8 cellular contexts compared by ENCODE assay signal in genomic region chrX:15903186-15903681, GRCh38. TPM values are rescaled to one million over a fixed set of nuclear protein-coding genes. Genes with fewer than 3 reads are reported as not detected.
DNase-seq lines count a peak whose midpoint lies in the region; ATAC-seq and TF ChIP-seq lines count a peak whose summit lies in the region.

No MANE protein-coding gene starts in this region.

- no peaks in the 10 kb centered on the region for H3K36me3 ChIP-seq in esophagus squamous epithelium

- ATAC-seq in GM18508 (IDR thresholded peaks at IDR 0.05; ENCODE audit: insufficient read depth, unreplicated experiment) = peak; percentile 93
- peak; percentile 96 for ATAC-seq in GM21528 (IDR thresholded peaks at IDR 0.05; ENCODE audit: low FRiP score, unreplicated experiment)
- peak; percentile 86 for ATAC-seq in HG03575 (IDR thresholded peaks at IDR 0.05; ENCODE audit: extremely low read depth, insufficient number of reproducible peaks, low FRiP score, unreplicated experiment)

- H3K27me3 ChIP-seq in esophagus squamous epithelium = no peaks in the 10 kb centered on the region

- TF ChIP-seq CTCF in esophagus squamous epithelium (IDR thresholded peaks at IDR 0.05) = no peak

- H3K9me3 ChIP-seq in esophagus squamous epithelium = no peaks in the 10 kb centered on the region

- H3K27ac ChIP-seq in esophagus squamous epithelium = no peak overlapping the region

- H3K4me3 ChIP-seq in esophagus squamous epithelium = no peak overlapping the region

- WGBS in esophagus squamous epithelium, 2 donors = 52 to 68% methylated on average over 5 of the region's 5 CpGs

- intact Hi-C loops in esophagus squamous epithelium (cut with DNase I) = no loop called here

- no peaks in the 10 kb centered on the region for H3K4me1 ChIP-seq in esophagus squamous epithelium

- DNase-seq in esophagus squamous epithelium (lab: John Stamatoyannopoulos, UW) (peak; percentile 1), EL (no peak), DMS153 treated with DMSO at 0.1 percent for 48 hours (lab: John Stamatoyannopoulos, UW; ENCODE audit: unreplicated experiment) (no peak), NCI-H446 treated with DMSO at 0.1 percent for 48 hours (lab: John Stamatoyannopoulos, UW) (no peak), cortex of kidney (lab: John Stamatoyannopoulos, UW) (no peak)

- no peak for TF ChIP-seq POLR2A in esophagus squamous epithelium (IDR thresholded peaks at IDR 0.05)

RNA-seq across cellular contexts. Expression of gene AP1S2, which starts 48.6 kb away (rescaled TPM):
- 10 to 100 TPM in 3 of 4 donors, 1 to 10 TPM in 1; 6.0 to 28.5 (median 17.6) TPM for total RNA-seq in esophagus squamous epithelium
